27 cellular contexts compared by ENCODE assay signal in genomic region chr11:130418756-130419155, GRCh38. TPM values are rescaled to one million over a fixed set of nuclear protein-coding genes. Genes with fewer than 3 reads are reported as not detected.
DNase-seq lines count a peak whose midpoint lies in the region; ATAC-seq and TF ChIP-seq lines count a peak whose summit lies in the region.
"Had no signal": no experiment of that assay in that cellular context is flagged by ENCODE, and none has a peak within 500 bp of the region (broad histone marks: within the 10 kb centered on the region; RNA-seq: fewer than 3 reads in every experiment).

No MANE protein-coding gene starts in this region.

- intact Hi-C loops in sigmoid colon (cut with DNase I): no loop called here

- peak overlapping the region; percentile 48 to 64 (median 52) for H3K27ac ChIP-seq in sigmoid colon
- H3K27ac ChIP-seq: epithelial cell of prostate, heart right ventricle had no signal

- no peak for TF ChIP-seq POLR2A in sigmoid colon (IDR thresholded peaks at IDR 0.05)

- no peaks in the 10 kb centered on the region for H3K27me3 ChIP-seq in sigmoid colon
- H3K27me3 ChIP-seq: tibial artery had no signal

- peaks cover 0 to 5% (median 0%) of the 10 kb centered on the region in 4 donors for H3K36me3 ChIP-seq in sigmoid colon
- H3K36me3 ChIP-seq: heart right ventricle, tibial artery had no signal

- ATAC-seq in HG02938 (IDR thresholded peaks at IDR 0.05; ENCODE audit: unreplicated experiment) (no peak), GM18861 (IDR thresholded peaks at IDR 0.05; ENCODE audit: unreplicated experiment) (no peak), GM21423 (IDR thresholded peaks at IDR 0.05; ENCODE audit: unreplicated experiment) (no peak), HG02610 (IDR thresholded peaks at IDR 0.05; ENCODE audit: unreplicated experiment) (no peak)
- ATAC-seq: activated CD4-positive, CD25-positive, alpha-beta regulatory T cell treated with anti-CD3 and anti-CD28 coated beads, Interleukin-2, amount 50 U/mL, for 24 hours; activated naive CD4-positive, alpha-beta T cell treated with anti-CD3 and anti-CD28 coated beads, Interleukin-2, amount 50 U/mL, for 72 hours; activated T-cell treated with anti-CD3 and anti-CD28 coated beads, Interleukin-2, amount 50 U/mL, for 72 hours; natural killer cell treated with Interleukin-12 subunit alpha and Interleukin-12 subunit beta and Interleukin-15 and Interleukin-18, amount 100 ng/mL, for 72 hours; PC-3 had no signal

- TF ChIP-seq CTCF in AG10803 (conservative IDR thresholded peaks at IDR 0.05; ENCODE audit: low read length): no peak
- TF ChIP-seq CTCF in fibroblast of the aortic adventitia (IDR thresholded peaks at IDR 0.05; ENCODE audit: insufficient read depth, low read length): no peak
- no peak for TF ChIP-seq CTCF in sigmoid colon (IDR thresholded peaks at IDR 0.05)

- peaks cover 0 to 47% (median 44%) of the 10 kb centered on the region in 4 donors for H3K4me1 ChIP-seq in sigmoid colon

- DNase-seq in AG10803 (ENCODE audit: low read depth) (peak; percentile 80), SW480 (ENCODE audit: low spot score) (peak; percentile 73), fibroblast of the aortic adventitia (ENCODE audit: low read depth) (peak; percentile 40), sigmoid colon (no peak)
- DNase-seq: activated CD8-positive, alpha-beta memory T cell treated with anti-CD3 and anti-CD28 coated beads for 24 hours; activated T-cell treated with anti-CD3 and anti-CD28 coated beads, Interleukin-2, amount 50 U/mL, for 72 hours; CD4-positive, alpha-beta memory T cell; H9; heart right ventricle; KBM-7; mesenchymal stem cell; NCI-H1105; NCI-H2171 treated with DMSO at 0.1 percent for 48 hours; NCI-H774; PC-3; stimulated activated CD4-positive, alpha-beta T cell treated with anti-CD3 and anti-CD28 coated beads, Interleukin-12 subunit alpha, Interleukin-12 subunit beta, amount 100 ng/mL, for 4 hours; tibial artery had no signal

- H3K4me3 ChIP-seq in AG10803 (ENCODE audit: low read length) (no peak overlapping the region), fibroblast of the aortic adventitia (ENCODE audit: low read depth, low read length) (no peak overlapping the region), sigmoid colon (no peak overlapping the region)
- H3K4me3 ChIP-seq: heart right ventricle, tibial artery had no signal

- no peaks in the 10 kb centered on the region for H3K9me3 ChIP-seq in sigmoid colon
- H3K9me3 ChIP-seq: heart right ventricle, tibial artery had no signal

- WGBS in sigmoid colon, 2 donors: 75 to 78% methylated on average over 12 of the region's 12 CpGs

- no peak for TF ChIP-seq EP300 in sigmoid colon (IDR thresholded peaks at IDR 0.05)

RNA-seq across cellular contexts. Expression of gene ADAMTS8, which starts 9.7 kb away (rescaled TPM):
- total RNA-seq in fibroblast of the aortic adventitia (ENCODE audit: low replicate concordance) (2.6 TPM in 1 of 2 replicates, not detected in the other), sigmoid colon (10 to 100 TPM in 1 of 4 donors, 1 to 10 TPM in 3; 3.5 to 11.9 (median 6.7) TPM)
- polyA plus RNA-seq in sigmoid colon: 1 to 10 TPM in 1 of 3 donors, under 1 TPM in 1, not detected in 1; under 0.01 to 3.3 TPM
- total RNA-seq: activated naive CD4-positive, alpha-beta T cell treated with anti-CD3 and anti-CD28 coated beads, Interleukin-2, amount 50 U/mL, for 72 hours; activated T-cell treated with anti-CD3 and anti-CD28 coated beads, Interleukin-2, amount 50 U/mL, for 72 hours; CD4-positive, alpha-beta memory T cell; natural killer cell treated with Interleukin-12 subunit alpha and Interleukin-12 subunit beta and Interleukin-15 and Interleukin-18, amount 100 ng/mL, for 72 hours; PC-3; T-helper 2 cell treated with Interferon-gamma antibody and Interleukin-4, amounts not matched to agents 100 ng/mL and 5 ng/mL, for 36 hours had no signal
- polyA plus RNA-seq: CD4-positive, alpha-beta memory T cell had no signal

RNA-seq across cellular contexts. Expression of gene ADAMTS15, which starts 29.7 kb away (rescaled TPM):
- total RNA-seq in fibroblast of the aortic adventitia (ENCODE audit: low replicate concordance) (8.6 and 30.8 TPM in 2 replicates), sigmoid colon (1 to 10 TPM; 2.1 to 8.9 (median 3.2) TPM)
- polyA plus RNA-seq in sigmoid colon: 1 to 10 TPM in 1 of 3 donors, under 1 TPM in 2; 0.46 to 6.1 (median 0.60) TPM
- total RNA-seq: activated naive CD4-positive, alpha-beta T cell treated with anti-CD3 and anti-CD28 coated beads, Interleukin-2, amount 50 U/mL, for 72 hours; CD4-positive, alpha-beta memory T cell; natural killer cell treated with Interleukin-12 subunit alpha and Interleukin-12 subunit beta and Interleukin-15 and Interleukin-18, amount 100 ng/mL, for 72 hours; SK-MEL-5 had no signal
- polyA plus RNA-seq: CD4-positive, alpha-beta memory T cell had no signal
